Comparison of ENCODE assay signal across 9 cellular contexts in genomic region chr20:44720994-44721784, GRCh38.
DNase-seq lines count a peak whose midpoint lies in the region; ATAC-seq and TF ChIP-seq lines count a peak whose summit lies in the region.
"Had no signal": no experiment of that assay in that cellular context is flagged by ENCODE, and none has a peak within 500 bp of the region (broad histone marks: within the 10 kb centered on the region; RNA-seq: fewer than 3 reads in every experiment).

No MANE protein-coding gene starts in this region.

- peak; percentile 63 for ATAC-seq in SK-N-SH treated with all-trans-retinoic acid at 6 μM for 48 hours

- peak; percentile 8 for DNase-seq in DMS79 treated with DMSO at 0.1 percent for 48 hours (lab: John Stamatoyannopoulos, UW)
- DNase-seq in fibroblast of the conjunctiva (ENCODE audit: low read depth): peak; percentile 84
- DNase-seq in putamen (ENCODE audit: low spot score): peak; percentile 40
- no peak for DNase-seq in activated T-cell treated with anti-CD3 and anti-CD28 coated beads, Interleukin-2, amount 50 U/mL, for 48 hours
- no peak for DNase-seq in NCI-H2196 treated with DMSO at 0.1 percent for 48 hours (lab: John Stamatoyannopoulos, UW; ENCODE audit: unreplicated experiment)
- no peak for DNase-seq in cerebellar nuclear complex (lab: John Stamatoyannopoulos, UW)
- no peak for DNase-seq in NCI-H2227 (lab: John Stamatoyannopoulos, UW; ENCODE audit: unreplicated experiment)
- DNase-seq: small intestine had no signal

TF ChIP-seq in SK-N-SH treated with all-trans-retinoic acid at 6 μM for 48 hours, 23 proteins besides CTCF, POLR2A, EP300 and RAD21:
- TF ChIP-seq POU6F1 (CRISPR knock-in tag; IDR thresholded peaks at IDR 0.05; ENCODE audit: borderline replicate concordance, low read depth) (no peak), PPARA (CRISPR knock-in tag; IDR thresholded peaks at IDR 0.05; ENCODE audit: borderline replicate concordance) (no peak), TCF4 (CRISPR knock-in tag; IDR thresholded peaks at IDR 0.05; ENCODE audit: borderline replicate concordance) (no peak), ZNF565 (CRISPR knock-in tag; conservative IDR thresholded peaks at IDR 0.05; ENCODE audit: low read depth) (no peak), GLIS3 (CRISPR knock-in tag; IDR thresholded peaks at IDR 0.05) (no peak), CSRNP3 (CRISPR knock-in tag; IDR thresholded peaks at IDR 0.05) (no peak), ISL1 (CRISPR knock-in tag; IDR thresholded peaks at IDR 0.05) (peak; percentile 32), ZC3H10 (CRISPR knock-in tag; IDR thresholded peaks at IDR 0.05) (peak; percentile 68; the same call in 1 of the 2 replicates), ARNTL (CRISPR knock-in tag; IDR thresholded peaks at IDR 0.05; ENCODE audit: borderline replicate concordance, low read depth) (no peak), CSDC2 (CRISPR knock-in tag; IDR thresholded peaks at IDR 0.05) (no peak), ESRRG (CRISPR knock-in tag; IDR thresholded peaks at IDR 0.05) (no peak)

Comparison
In these comparisons a context has a peak if more than half of its experiments do, and no peak if none do; other contexts are left out.
1. DNase-seq: peak in DMS79 treated with DMSO at 0.1 percent for 48 hours (single experiment), fibroblast of the conjunctiva (single experiment) and putamen (single experiment); none in activated T-cell treated with anti-CD3 and anti-CD28 coated beads, Interleukin-2, amount 50 U/mL, for 48 hours (0 of 2), NCI-H2196 treated with DMSO at 0.1 percent for 48 hours (single experiment), cerebellar nuclear complex (0 of 2) and NCI-H2227 (single experiment).